19 cellular contexts compared by ENCODE assay signal in genomic region chr3:197363553-197364409, GRCh38.
A peak's percentile ranks its signal among the peaks of the same experiment; 100 is the strongest.
DNase-seq lines count a peak whose midpoint lies in the region; ATAC-seq, FAIRE-seq and TF ChIP-seq lines count a peak whose summit lies in the region.
"Had no signal": no experiment of that assay in that cellular context is flagged by ENCODE, and none has a peak within 500 bp of the region (broad histone marks: within the 10 kb centered on the region; RNA-seq: fewer than 3 reads in every experiment).

No MANE protein-coding gene starts in this region.

- H4K8ac ChIP-seq in IMR-90 (ENCODE audit: low read depth in 2 of 2, low read length in 2 of 2) (no peak overlapping the region), mesenchymal stem cell (ENCODE audit: low read length) (no peak overlapping the region)

- H3K23ac ChIP-seq in IMR-90 (ENCODE audit: low read depth, low read length) = no peak overlapping the region
- H3K23ac ChIP-seq in mesenchymal stem cell (ENCODE audit: low read length in 2 of 2) = no peak overlapping the region

- peak overlapping the region; percentile 65 for H3K27ac Mint-ChIP-seq in endothelial cell (ENCODE audit: unreplicated experiment)
- H3K27ac Mint-ChIP-seq: activated CD8-positive, alpha-beta T cell treated with anti-CD3 and anti-CD28 coated beads for 36 hours; activated naive CD4-positive, alpha-beta T cell treated with anti-CD3 and anti-CD28 coated beads for 36 hours; stimulated activated naive B cell treated with anti-CD40 and anti-IgM and Interleukin-4, amounts not matched to agents 10 μg/mL and 1 μg/mL and 100 μg/mL, for 72 hours; T-helper 2 cell treated with Interferon-gamma antibody and Interleukin-4, amounts not matched to agents 5 μg/mL and 100 μg/mL, for 36 hours had no signal

- no peak overlapping the region for H2AK9ac ChIP-seq in IMR-90 (replicated peaks; ENCODE audit: low read depth, low read length, poor library complexity)

- H3K27ac ChIP-seq in BLaER1 treated with 17β-estradiol and CSF1 and Interleukin-3, amounts not matched to agents 10 nM and 100 nM = no peak overlapping the region
- H3K27ac ChIP-seq in IMR-90 (ENCODE audit: insufficient read depth, low read length) (no peak overlapping the region), mesenchymal stem cell (ENCODE audit: low read length, poor library complexity, severe bottlenecking) (no peak overlapping the region)
- H3K27ac ChIP-seq: left ventricle myocardium inferior, SK-N-MC had no signal

- no peaks in the 10 kb centered on the region for H3K79me1 ChIP-seq in IMR-90 (ENCODE audit: low read depth in 1 of 2, low read length in 2 of 2)
- no peaks in the 10 kb centered on the region for H3K79me1 ChIP-seq in mesenchymal stem cell (replicated peaks; ENCODE audit: low read length, poor library complexity, severe bottlenecking)

- H2BK15ac ChIP-seq in IMR-90 (ENCODE audit: low read depth, low read length) (no peak overlapping the region), mesenchymal stem cell (ENCODE audit: low read depth, poor library complexity, severe bottlenecking) (no peak overlapping the region)

- peaks cover 7% of the 10 kb centered on the region for H3K27me3 Mint-ChIP-seq in endothelial cell (ENCODE audit: unreplicated experiment)

- peaks cover 29% of the 10 kb centered on the region for H3K4me1 Mint-ChIP-seq in endothelial cell (ENCODE audit: unreplicated experiment)
- H3K4me1 Mint-ChIP-seq: stimulated activated naive B cell treated with anti-CD40 and anti-IgM and Interleukin-4, amounts not matched to agents 10 μg/mL and 1 μg/mL and 100 μg/mL, for 72 hours had no signal

- H2AK5ac ChIP-seq in IMR-90 (ENCODE audit: low read depth, low read length) = peak overlapping the region; percentile 44; the same call in 1 of the 2 replicates
- H2AK5ac ChIP-seq in mesenchymal stem cell (ENCODE audit: low read length, severe bottlenecking) = peak overlapping the region; percentile 49

- H3K4ac ChIP-seq in IMR-90 (ENCODE audit: low read depth, low read length) (no peak overlapping the region), mesenchymal stem cell (ENCODE audit: low read depth in 1 of 2, low read length in 2 of 2) (no peak overlapping the region)

- no peak overlapping the region for H3K9ac ChIP-seq in BLaER1 treated with 17β-estradiol and CSF1 and Interleukin-3, amounts not matched to agents 10 nM and 100 nM
- H3K9ac ChIP-seq in IMR-90 (ENCODE audit: low read depth, low read length) (no peak overlapping the region), mesenchymal stem cell (ENCODE audit: low read length) (no peak overlapping the region)

- no peak overlapping the region for H2BK5ac ChIP-seq in IMR-90 (ENCODE audit: low read depth, low read length, poor library complexity, severe bottlenecking)
- H2BK5ac ChIP-seq in mesenchymal stem cell (ENCODE audit: low read depth, low read length, poor library complexity, severe bottlenecking) = no peak overlapping the region

- no peak overlapping the region for H2BK12ac ChIP-seq in mesenchymal stem cell (ENCODE audit: low read length in 2 of 2)

- intact Hi-C loops in IMR-90 (cut with micrococcal nuclease) = no loop called here

- FAIRE-seq in H54 (lab: Jason Lieb, UNC) = no peak

- H3K4me1 ChIP-seq in BLaER1 treated with 17β-estradiol and CSF1 and Interleukin-3, amounts not matched to agents 10 nM and 100 nM = peaks cover 7 to 23% (median 17%) of the 10 kb centered on the region in 10 experiments; a peak in 19 of 20 replicates
- peaks cover 9% of the 10 kb centered on the region for H3K4me1 ChIP-seq in IMR-90 (ENCODE audit: control insufficient read depth, insufficient read depth, low read length)
- H3K4me1 ChIP-seq in mesenchymal stem cell (ENCODE audit: control insufficient read depth, insufficient read depth, low read depth, low read length) = peaks cover 20% of the 10 kb centered on the region

- ATAC-seq in IMR-90 (ENCODE audit: low read depth) = no peak
- no peak for ATAC-seq in GM18511 (IDR thresholded peaks at IDR 0.05; ENCODE audit: unreplicated experiment)
- ATAC-seq: activated CD8-positive, alpha-beta T cell treated with anti-CD3 and anti-CD28 coated beads for 36 hours; stimulated activated naive B cell treated with anti-CD40 and anti-IgM and Interleukin-4, amounts not matched to agents 10 μg/mL and 1 μg/mL and 100 μg/mL, for 72 hours had no signal

- no peaks in the 10 kb centered on the region for H3K27me3 ChIP-seq in BLaER1 treated with 17β-estradiol and CSF1 and Interleukin-3, amounts not matched to agents 10 nM and 100 nM
- H3K27me3 ChIP-seq in IMR-90 (ENCODE audit: control insufficient read depth, insufficient read depth, low read length) (peaks cover 14% of the 10 kb centered on the region), mesenchymal stem cell (ENCODE audit: control insufficient read depth in 1 of 2, insufficient read depth in 1 of 2, low read length in 2 of 2) (peaks cover 0 to 15% of the 10 kb centered on the region in 2 experiments)
- H3K27me3 ChIP-seq: dorsolateral prefrontal cortex had no signal

- H3K36me3 Mint-ChIP-seq in endothelial cell (ENCODE audit: low read depth, unreplicated experiment) = peaks cover 21% of the 10 kb centered on the region

- no peak overlapping the region for H2BK20ac ChIP-seq in IMR-90 (ENCODE audit: low read depth, low read length)

- CTCF ChIA-PET in IMR-90 (lab: Yijun Ruan, JAX) = no interaction called here

- no peak overlapping the region for H2AFZ ChIP-seq in IMR-90 (replicated peaks; ENCODE audit: low read length, poor library complexity)
- H2AFZ ChIP-seq in mesenchymal stem cell (ENCODE audit: low read depth, low read length) = no peak overlapping the region

- H4K91ac ChIP-seq in IMR-90 (ENCODE audit: insufficient read depth, low read depth, low read length) (no peak overlapping the region), mesenchymal stem cell (ENCODE audit: low read length) (no peak overlapping the region)

- BruUV-seq in IMR-90 (replicated peaks; lab: Mats Ljungman, UMichigan) = no TSS peak

- dilution Hi-C loops in IMR-90 (cut with HindIII; ENCODE audit: low sequenced_read_pairs, unreplicated experiment) = no loop called here

- TF ChIP-seq POLR2A in IMR-90 (IDR thresholded peaks at IDR 0.05; ENCODE audit: low read depth, low read length) (no peak), H54 (IDR thresholded peaks at IDR 0.05; ENCODE audit: low read depth, low read length) (no peak)

- H3K4me3 ChIP-seq in BLaER1 treated with 17β-estradiol and CSF1 and Interleukin-3, amounts not matched to agents 10 nM and 100 nM = no peak overlapping the region
- H3K4me3 ChIP-seq in IMR-90 (ENCODE audit: insufficient read depth, low read depth, low read length) (no peak overlapping the region), mesenchymal stem cell (ENCODE audit: insufficient read depth in 1 of 2, low read depth in 1 of 2, low read length in 2 of 2) (no peak overlapping the region)
- H3K4me3 ChIP-seq: dorsolateral prefrontal cortex, left ventricle myocardium inferior, SK-N-MC had no signal

- DNase-seq in IMR-90 (no peak), endothelial cell (ENCODE audit: low spot score) (no peak), mesenchymal stem cell (no peak), putamen (ENCODE audit: low spot score) (no peak), H54 (ENCODE audit: insufficient read length, low spot score) (no peak)
- no peak for DNase-seq in stimulated activated CD4-positive, alpha-beta T cell treated with anti-CD3 and anti-CD28 coated beads, Interleukin-15, amount 100 ng/mL, for 24 hours
- DNase-seq: activated CD8-positive, alpha-beta T cell treated with anti-CD3 and anti-CD28 coated beads for 36 hours; activated naive CD4-positive, alpha-beta T cell treated with anti-CD3 and anti-CD28 coated beads for 36 hours; activated T-cell treated with anti-CD3 and anti-CD28 coated beads, Interleukin-2, amount 50 U/mL, for 1 hour; GDM1; left ventricle myocardium inferior; NCI-H524; occipital lobe; stimulated activated naive B cell treated with anti-CD40 and anti-IgM and Interleukin-4, amounts not matched to agents 10 μg/mL and 1 μg/mL and 100 μg/mL, for 72 hours had no signal

- H3K9me3 Mint-ChIP-seq in endothelial cell (ENCODE audit: unreplicated experiment) = peaks cover 13% of the 10 kb centered on the region

- peak overlapping the region; percentile 19 to 60 (median 26); a peak in 21 of 22 replicates for H3K4me2 ChIP-seq in BLaER1 treated with 17β-estradiol and CSF1 and Interleukin-3, amounts not matched to agents 10 nM and 100 nM
- H3K4me2 ChIP-seq in IMR-90 (ENCODE audit: low read depth, low read length) = no peak overlapping the region
- H3K4me2 ChIP-seq in mesenchymal stem cell (ENCODE audit: low read length, poor library complexity, severe bottlenecking) = no peak overlapping the region

- peaks cover 7% of the 10 kb centered on the region; the same call in 1 of the 2 replicates for H3K9me1 ChIP-seq in IMR-90 (ENCODE audit: insufficient read depth, low read length)

- H3K56ac ChIP-seq in IMR-90 (ENCODE audit: extremely low read depth, insufficient read depth, low read length) = no peak overlapping the region

- in situ Hi-C loops in IMR-90 (cut with MboI; ENCODE audit: low sequenced_read_pairs) = no loop called here

- POLR2A ChIA-PET in IMR-90 (lab: Charles Lee; ENCODE audit: unreplicated experiment) = no interaction called here

- peaks cover 27 to 30% (median 28%) of the 10 kb centered on the region in 11 experiments for H3K9me3 ChIP-seq in BLaER1 treated with 17β-estradiol and CSF1 and Interleukin-3, amounts not matched to agents 10 nM and 100 nM (replicated peaks in 1 of 11)
- H3K9me3 ChIP-seq in IMR-90 (ENCODE audit: control insufficient read depth, insufficient read depth, low read length) = peaks cover 4% of the 10 kb centered on the region
- peaks cover 18% of the 10 kb centered on the region for H3K9me3 ChIP-seq in mesenchymal stem cell (ENCODE audit: control insufficient read depth, low read length)

- no peak overlapping the region for H4K5ac ChIP-seq in IMR-90 (ENCODE audit: low read depth, low read length)

- H3K14ac ChIP-seq in IMR-90 (replicated peaks; ENCODE audit: low read depth, low read length) (no peak overlapping the region), mesenchymal stem cell (ENCODE audit: low read length in 2 of 2) (no peak overlapping the region)

- H3K4me3 Mint-ChIP-seq in endothelial cell (ENCODE audit: unreplicated experiment) = no peak overlapping the region
- H3K4me3 Mint-ChIP-seq: activated CD8-positive, alpha-beta T cell treated with anti-CD3 and anti-CD28 coated beads for 36 hours; activated naive CD4-positive, alpha-beta T cell treated with anti-CD3 and anti-CD28 coated beads for 36 hours; stimulated activated naive B cell treated with anti-CD40 and anti-IgM and Interleukin-4, amounts not matched to agents 10 μg/mL and 1 μg/mL and 100 μg/mL, for 72 hours; T-helper 2 cell treated with Interferon-gamma antibody and Interleukin-4, amounts not matched to agents 5 μg/mL and 100 μg/mL, for 36 hours had no signal

- H2BK120ac ChIP-seq in IMR-90 (ENCODE audit: low read depth, low read length) (no peak overlapping the region), mesenchymal stem cell (ENCODE audit: low read depth, low read length) (no peak overlapping the region)

- H3K18ac ChIP-seq in IMR-90 (ENCODE audit: low read depth, low read length) (no peak overlapping the region), mesenchymal stem cell (ENCODE audit: low read depth in 1 of 2, low read length in 2 of 2) (peak overlapping the region in 1 of 2 experiments; percentile 60)

- H4K20me1 ChIP-seq in BLaER1 treated with 17β-estradiol and CSF1 and Interleukin-3, amounts not matched to agents 10 nM and 100 nM = no peaks in the 10 kb centered on the region
- H4K20me1 ChIP-seq in IMR-90 (ENCODE audit: insufficient read depth, low read length) = no peaks in the 10 kb centered on the region

- WGBS in IMR-90 (ENCODE audit: extremely low coverage in 2 of 2, insufficient read length in 1 of 2), 2 experiments = 88% methylated on average over 5 of the region's 14 CpGs; no CpG with 5 or more reads in 1 of the 2 experiments
- 81% methylated on average over 13 of the region's 14 CpGs for WGBS in mesenchymal stem cell

- no peak for TF ChIP-seq RAD21 in IMR-90 (IDR thresholded peaks at IDR 0.05; ENCODE audit: low read length)

- peaks cover 0 to 5% (median 0%) of the 10 kb centered on the region in 11 experiments; a peak in 4 of 22 replicates for H3K36me3 ChIP-seq in BLaER1 treated with 17β-estradiol and CSF1 and Interleukin-3, amounts not matched to agents 10 nM and 100 nM
- H3K36me3 ChIP-seq in IMR-90 (ENCODE audit: control insufficient read depth, insufficient read depth, low read length) (no peaks in the 10 kb centered on the region), mesenchymal stem cell (ENCODE audit: control insufficient read depth in 1 of 2, insufficient read depth in 2 of 2, low read depth in 1 of 2, low read length in 2 of 2) (peaks cover 0 to 2% of the 10 kb centered on the region in 2 experiments)
- H3K36me3 ChIP-seq: left ventricle myocardium inferior had no signal

- TF ChIP-seq CTCF in IMR-90 (conservative IDR thresholded peaks at IDR 0.05; ENCODE audit: low read depth, low read length) = no peak
- TF ChIP-seq CTCF in endothelial cell (IDR thresholded peaks at IDR 0.05; ENCODE audit: unreplicated experiment) = no peak

Comparison
In these comparisons a context has a peak if more than half of its experiments do, and no peak if none do; other contexts are left out.
1. H3K4me2 ChIP-seq: peak in BLaER1 treated with 17β-estradiol and CSF1 and Interleukin-3, amounts not matched to agents 10 nM and 100 nM (11 of 11); none in IMR-90 (single experiment) and mesenchymal stem cell (single experiment).